19 cellular contexts compared by ENCODE assay signal in genomic region chr2:237566401-237567235, GRCh38. TPM values are rescaled to one million over a fixed set of nuclear protein-coding genes. Genes with fewer than 3 reads are reported as not detected.
"Had no signal": no experiment of that assay in that cellular context is flagged by ENCODE, and none has a peak within 500 bp of the region (broad histone marks: within the 10 kb centered on the region; RNA-seq: fewer than 3 reads in every experiment).

A gene with protein sequence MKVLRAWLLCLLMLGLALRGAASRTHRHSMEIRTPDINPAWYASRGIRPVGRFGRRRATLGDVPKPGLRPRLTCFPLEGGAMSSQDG (plus strand): TSS chr2:237566574. CDS start chr2:237566574, 0 bp downstream.

- H3K4me1 Mint-ChIP-seq: activated naive CD4-positive, alpha-beta T cell treated with anti-CD3 and anti-CD28 coated beads, Interleukin-2, amount 50 U/mL, for 24 hours had no signal

- H3K27me3 Mint-ChIP-seq: activated naive CD4-positive, alpha-beta T cell treated with anti-CD3 and anti-CD28 coated beads, Interleukin-2, amount 50 U/mL, for 24 hours had no signal

- DNase-seq: activated CD4-positive, alpha-beta T cell treated with anti-CD3 and anti-CD28 coated beads, Interleukin-2, amount 50 U/mL, for 1 hour; activated T-cell treated with anti-CD3 and anti-CD28 coated beads for 4 hours; adrenal gland; left ventricle myocardium inferior; mucosa of descending colon; naive thymus-derived CD8-positive, alpha-beta T cell; right cardiac atrium; T-helper 9 cell had no signal

- H3K9me3 ChIP-seq: adrenal gland, esophagus muscularis mucosa, left ventricle myocardium inferior, mucosa of descending colon, thoracic aorta had no signal

- H3K4me1 ChIP-seq: adrenal gland had no signal

- ATAC-seq: activated CD4-positive, CD25-positive, alpha-beta regulatory T cell treated with anti-CD3 and anti-CD28 coated beads, Interleukin-2, amount 50 U/mL, for 24 hours; mucosa of descending colon; naive thymus-derived CD8-positive, alpha-beta T cell; right cardiac atrium had no signal

- H3K4me3 Mint-ChIP-seq: activated naive CD4-positive, alpha-beta T cell treated with anti-CD3 and anti-CD28 coated beads, Interleukin-2, amount 50 U/mL, for 24 hours; naive thymus-derived CD8-positive, alpha-beta T cell had no signal

- H3K27me3 ChIP-seq: adrenal gland had no signal

- H3K27ac Mint-ChIP-seq: activated naive CD4-positive, alpha-beta T cell treated with anti-CD3 and anti-CD28 coated beads, Interleukin-2, amount 50 U/mL, for 24 hours; naive thymus-derived CD8-positive, alpha-beta T cell; progenitor cell of endocrine pancreas had no signal

- H3K36me3 ChIP-seq: adrenal gland, esophagus muscularis mucosa, left ventricle myocardium inferior, thoracic aorta had no signal

- H3K9me3 Mint-ChIP-seq: activated naive CD4-positive, alpha-beta T cell treated with anti-CD3 and anti-CD28 coated beads, Interleukin-2, amount 50 U/mL, for 24 hours; naive thymus-derived CD8-positive, alpha-beta T cell had no signal

- H3K27ac ChIP-seq: adrenal gland, esophagus muscularis mucosa, left ventricle myocardium inferior, thoracic aorta had no signal

- H3K36me3 Mint-ChIP-seq: activated naive CD4-positive, alpha-beta T cell treated with anti-CD3 and anti-CD28 coated beads, Interleukin-2, amount 50 U/mL, for 24 hours; naive thymus-derived CD8-positive, alpha-beta T cell had no signal

- H3K4me3 ChIP-seq: adrenal gland, esophagus muscularis mucosa, left ventricle myocardium inferior, mucosa of descending colon, thoracic aorta had no signal

- FAIRE-seq: colon had no signal

RNA-seq across cellular contexts. Expression of the gene that starts here (rescaled TPM):
- total RNA-seq: activated CD8-positive, alpha-beta memory T cell treated with anti-CD3 and anti-CD28 coated beads for 36 hours; adrenal gland; cardiac septum; esophagus muscularis mucosa; glomerular endothelial cell; left ventricle myocardium inferior; mucosa of descending colon; naive thymus-derived CD8-positive, alpha-beta T cell; progenitor cell of endocrine pancreas; right cardiac atrium; thoracic aorta; urinary bladder had no signal
- polyA plus RNA-seq: adrenal gland; keratinocyte; naive thymus-derived CD8-positive, alpha-beta T cell; right cardiac atrium; urinary bladder had no signal
